ENCODE assay signal across 15 cellular contexts in genomic region chr7:134355925-134356324, GRCh38. TPM values are rescaled to one million over a fixed set of nuclear protein-coding genes. Genes with fewer than 3 reads are reported as not detected.
A peak's percentile ranks its signal among the peaks of the same experiment; 100 is the strongest.
DNase-seq lines count a peak whose midpoint lies in the region; ATAC-seq and TF ChIP-seq lines count a peak whose summit lies in the region.
"Had no signal": no experiment of that assay in that cellular context is flagged by ENCODE, and none has a peak within 500 bp of the region (broad histone marks: within the 10 kb centered on the region; RNA-seq: fewer than 3 reads in every experiment).

No MANE protein-coding gene starts in this region.

- intact Hi-C loops in left ventricle myocardium inferior (cut with micrococcal nuclease) = no loop called here

- DNase-seq in GF-D8 (lab: John Stamatoyannopoulos, UW) (peak; percentile 30), amniotic epithelial cell (ENCODE audit: low read depth) (peak; percentile 23), left ventricle myocardium inferior (peak; percentile 32), renal cortical epithelial cell (ENCODE audit: low read depth) (peak; percentile 96), epidermal melanocyte (ENCODE audit: insufficient read length, low spot score) (no peak), NCI-H2081 treated with DMSO at 0.1 percent for 48 hours (lab: John Stamatoyannopoulos, UW) (no peak)
- no peak for DNase-seq in natural killer cell treated with Interleukin-12 subunit alpha and Interleukin-12 subunit beta and Interleukin-15 and Interleukin-18, amount 100 ng/mL, for 72 hours (ENCODE audit: low spot score)
- DNase-seq: activated T-cell treated with anti-CD3 and anti-CD28 coated beads for 4 hours; CD4-positive, alpha-beta T cell; dorsolateral prefrontal cortex; NCI-H187; SK-N-SH; stimulated activated CD4-positive, alpha-beta T cell treated with anti-CD3 and anti-CD28 coated beads, Interleukin-2, amount 100 ng/mL, for 24 hours had no signal

- no peak overlapping the region for H3K4me3 Mint-ChIP-seq in natural killer cell treated with Interleukin-12 subunit alpha and Interleukin-12 subunit beta and Interleukin-15 and Interleukin-18, amount 100 ng/mL, for 72 hours
- H3K4me3 Mint-ChIP-seq: CD4-positive, alpha-beta T cell; stimulated activated memory B cell treated with anti-CD40 and anti-IgM and Interleukin-4, amounts not matched to agents 10 μg/mL and 1 μg/mL and 100 μg/mL, for 72 hours had no signal

- TF ChIP-seq CTCF in left ventricle myocardium inferior (IDR thresholded peaks at IDR 0.05; ENCODE audit: borderline replicate concordance) = no peak

- H3K27me3 Mint-ChIP-seq in natural killer cell treated with Interleukin-12 subunit alpha and Interleukin-12 subunit beta and Interleukin-15 and Interleukin-18, amount 100 ng/mL, for 72 hours = peaks cover 0 to 11% of the 10 kb centered on the region in 2 donors

- H3K9me3 Mint-ChIP-seq in natural killer cell treated with Interleukin-12 subunit alpha and Interleukin-12 subunit beta and Interleukin-15 and Interleukin-18, amount 100 ng/mL, for 72 hours = no peaks in the 10 kb centered on the region
- H3K9me3 Mint-ChIP-seq: CD4-positive, alpha-beta T cell; stimulated activated memory B cell treated with anti-CD40 and anti-IgM and Interleukin-4, amounts not matched to agents 10 μg/mL and 1 μg/mL and 100 μg/mL, for 72 hours had no signal

- no peaks in the 10 kb centered on the region for H3K36me3 Mint-ChIP-seq in natural killer cell treated with Interleukin-12 subunit alpha and Interleukin-12 subunit beta and Interleukin-15 and Interleukin-18, amount 100 ng/mL, for 72 hours
- H3K36me3 Mint-ChIP-seq: stimulated activated memory B cell treated with anti-CD40 and anti-IgM and Interleukin-4, amounts not matched to agents 10 μg/mL and 1 μg/mL and 100 μg/mL, for 72 hours had no signal

- no peak overlapping the region for H3K27ac ChIP-seq in left ventricle myocardium inferior (replicated peaks)
- H3K27ac ChIP-seq: dorsolateral prefrontal cortex had no signal

- no peak for ATAC-seq in natural killer cell treated with Interleukin-12 subunit alpha and Interleukin-12 subunit beta and Interleukin-15 and Interleukin-18, amount 100 ng/mL, for 72 hours
- ATAC-seq in GM21529 (IDR thresholded peaks at IDR 0.05; ENCODE audit: unreplicated experiment) = no peak
- ATAC-seq: stimulated activated memory B cell treated with anti-CD40 and anti-IgM and Interleukin-4, amounts not matched to agents 10 μg/mL and 1 μg/mL and 100 μg/mL, for 72 hours had no signal

- peaks cover 15% of the 10 kb centered on the region for H3K27me3 ChIP-seq in left ventricle myocardium inferior (ENCODE audit: low read depth)
- H3K27me3 ChIP-seq: dorsolateral prefrontal cortex had no signal

- no peak overlapping the region for H3K4me3 ChIP-seq in left ventricle myocardium inferior
- H3K4me3 ChIP-seq: dorsolateral prefrontal cortex had no signal

- H3K36me3 ChIP-seq in left ventricle myocardium inferior = no peaks in the 10 kb centered on the region

- H3K27ac Mint-ChIP-seq in natural killer cell treated with Interleukin-12 subunit alpha and Interleukin-12 subunit beta and Interleukin-15 and Interleukin-18, amount 100 ng/mL, for 72 hours = no peak overlapping the region
- H3K27ac Mint-ChIP-seq: CD4-positive, alpha-beta T cell; stimulated activated memory B cell treated with anti-CD40 and anti-IgM and Interleukin-4, amounts not matched to agents 10 μg/mL and 1 μg/mL and 100 μg/mL, for 72 hours had no signal

- H3K4me1 Mint-ChIP-seq in natural killer cell treated with Interleukin-12 subunit alpha and Interleukin-12 subunit beta and Interleukin-15 and Interleukin-18, amount 100 ng/mL, for 72 hours (ENCODE audit: low read depth in 2 of 2) = peaks cover 0 to 2% of the 10 kb centered on the region in 2 donors

- no peaks in the 10 kb centered on the region for H3K4me1 ChIP-seq in left ventricle myocardium inferior

- H3K9me3 ChIP-seq in left ventricle myocardium inferior (replicated peaks) = no peaks in the 10 kb centered on the region
- H3K9me3 ChIP-seq: SK-N-SH had no signal

RNA-seq across cellular contexts. Expression of gene SLC35B4, which starts 39.2 kb away (rescaled TPM):
- 5.1 TPM for total RNA-seq in left ventricle myocardium inferior
- 11.5 and 12.5 TPM in 2 replicates for total RNA-seq in renal cortical epithelial cell
- total RNA-seq in natural killer cell treated with Interleukin-12 subunit alpha and Interleukin-12 subunit beta and Interleukin-15 and Interleukin-18, amount 100 ng/mL, for 72 hours = 10 to 100 TPM; 22.7 to 32.0 TPM

Comparison
In these comparisons a context has a peak if more than half of its experiments do, and no peak if none do; other contexts are left out.
1. DNase-seq: peak in GF-D8 (single experiment), amniotic epithelial cell (single experiment), left ventricle myocardium inferior (single experiment) and renal cortical epithelial cell (single experiment); none in epidermal melanocyte (single experiment), natural killer cell treated with Interleukin-12 subunit alpha and Interleukin-12 subunit beta and Interleukin-15 and Interleukin-18, amount 100 ng/mL, for 72 hours (single experiment) and NCI-H2081 treated with DMSO at 0.1 percent for 48 hours (single experiment).